18 cellular contexts compared by ENCODE assay signal in the genomic region with DNA sequence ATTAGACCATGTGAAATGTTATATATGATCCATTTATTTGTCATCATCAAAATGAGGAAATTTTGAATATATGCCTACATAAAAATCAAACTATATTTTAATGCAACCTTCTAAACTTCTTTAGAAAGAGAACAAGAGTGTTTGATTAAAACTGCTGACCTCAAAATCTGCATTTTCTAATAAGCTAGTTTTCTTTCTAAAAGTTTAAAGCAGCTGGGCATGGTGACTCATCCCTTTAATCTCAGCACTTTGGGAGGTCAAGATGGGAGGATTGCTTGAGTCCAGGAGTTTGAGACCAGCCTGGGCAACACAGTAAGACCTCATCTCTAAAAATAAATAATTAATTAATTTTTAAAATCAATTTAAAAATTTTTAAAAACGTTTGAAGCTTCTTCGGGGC. TPM values are rescaled to one million over a fixed set of nuclear protein-coding genes. Genes with fewer than 3 reads are reported as not detected.
"Had no signal": no experiment of that assay in that cellular context is flagged by ENCODE, and none has a peak within 500 bp of the region (broad histone marks: within the 10 kb centered on the region; RNA-seq: fewer than 3 reads in every experiment).

No MANE protein-coding gene starts in this region.

- DNase-seq: activated naive CD4-positive, alpha-beta T cell treated with anti-CD3 and anti-CD28 coated beads, Interleukin-2, amount 50 U/mL, for 16 hours; activated T-cell treated with anti-CD3 and anti-CD28 coated beads, Interleukin-2, amount 50 U/mL, for 24 hours; central memory CD4-positive, alpha-beta T cell; colonic mucosa; left ventricle myocardium inferior; naive thymus-derived CD4-positive, alpha-beta T cell; posterior cingulate gyrus; retina; stimulated activated CD4-positive, alpha-beta T cell treated with anti-CD3 and anti-CD28 coated beads, Interleukin-12 subunit alpha, Interleukin-12 subunit beta, amount 100 ng/mL, for 4 hours; stimulated activated naive B cell treated with anti-CD40 and anti-IgM and Interleukin-4, amounts not matched to agents 10 μg/mL and 1 μg/mL and 100 μg/mL, for 72 hours; substantia nigra; transverse colon had no signal

- H3K4me3 Mint-ChIP-seq: activated CD4-positive, alpha-beta T cell treated with anti-CD3 and anti-CD28 coated beads, Interleukin-2, amount 10 ng/mL, durations not matched to agents 7 days and 5 days; brain had no signal

- H3K4me1 ChIP-seq: colonic mucosa had no signal

- H3K27ac ChIP-seq: colonic mucosa, hepatocyte, left ventricle myocardium inferior, transverse colon had no signal

- H3K4me1 Mint-ChIP-seq: brain had no signal

- H3K27ac Mint-ChIP-seq: brain; stimulated activated naive B cell treated with anti-CD40 and anti-IgM and Interleukin-4, amounts not matched to agents 10 μg/mL and 1 μg/mL and 100 μg/mL, for 72 hours had no signal

- H3K4me3 ChIP-seq: colonic mucosa, hepatocyte, left ventricle myocardium inferior, transverse colon had no signal

- ATAC-seq: naive thymus-derived CD4-positive, alpha-beta T cell; stimulated activated naive B cell treated with anti-CD40 and anti-IgM and Interleukin-4, amounts not matched to agents 10 μg/mL and 1 μg/mL and 100 μg/mL, for 72 hours had no signal

- H3K36me3 ChIP-seq: colonic mucosa had no signal

- H3K9me3 Mint-ChIP-seq: activated CD4-positive, alpha-beta T cell treated with anti-CD3 and anti-CD28 coated beads, Interleukin-2, amount 10 ng/mL, durations not matched to agents 7 days and 5 days; activated T-cell treated with anti-CD3 and anti-CD28 coated beads, Interleukin-2, amount 50 U/mL, for 24 hours; brain; stimulated activated naive B cell treated with anti-CD40 and anti-IgM and Interleukin-4, amounts not matched to agents 10 μg/mL and 1 μg/mL and 100 μg/mL, for 72 hours had no signal

- H3K27me3 Mint-ChIP-seq: activated CD4-positive, alpha-beta T cell treated with anti-CD3 and anti-CD28 coated beads, Interleukin-2, amount 10 ng/mL, durations not matched to agents 7 days and 5 days; activated T-cell treated with anti-CD3 and anti-CD28 coated beads, Interleukin-2, amount 50 U/mL, for 24 hours; brain; naive thymus-derived CD4-positive, alpha-beta T cell; stimulated activated naive B cell treated with anti-CD40 and anti-IgM and Interleukin-4, amounts not matched to agents 10 μg/mL and 1 μg/mL and 100 μg/mL, for 72 hours had no signal

- H3K9me3 ChIP-seq: colonic mucosa, left ventricle myocardium inferior, transverse colon had no signal

- FAIRE-seq: endometrium had no signal

RNA-seq across cellular contexts. Expression of gene SYCP3, which starts 55.3 kb away (rescaled TPM):
- total RNA-seq: glomerular endothelial cell, kidney epithelial cell, left ventricle myocardium inferior had no signal
